Comparison of ENCODE assay signal across 13 cellular contexts in genomic region chr22:39287076-39287743, GRCh38. TPM values are rescaled to one million over a fixed set of nuclear protein-coding genes. Genes with fewer than 3 reads are reported as not detected.
DNase-seq lines count a peak whose midpoint lies in the region; ATAC-seq, FAIRE-seq and TF ChIP-seq lines count a peak whose summit lies in the region.
"Had no signal": no experiment of that assay in that cellular context is flagged by ENCODE, and none has a peak within 500 bp of the region (broad histone marks: within the 10 kb centered on the region; RNA-seq: fewer than 3 reads in every experiment).

No MANE protein-coding gene starts in this region.

- in situ Hi-C loops in GM12878 (cut with MboI) = no loop called here

- WGBS in GM12878 (ENCODE audit: insufficient coverage, insufficient replicate concordance, low lambda C conversion rate, missing lambda C conversion rate) = 30% methylated on average over 8 of the region's 8 CpGs
- 26% methylated on average over 6 of the region's 8 CpGs for WGBS in mesenchymal stem cell

- H3K23ac ChIP-seq in mesenchymal stem cell (ENCODE audit: low read length in 2 of 2) = no peak overlapping the region

- no peak for DNase-seq in CD4-positive, alpha-beta T cell
- DNase-seq in HL-60 (ENCODE audit: low read depth in 1 of 2, low spot score in 1 of 2) (peak; percentile 36 to 90), GM12878 (ENCODE audit: low read depth, low spot score) (no peak), mesenchymal stem cell (peak; percentile 81), MCF 10A (ENCODE audit: unreplicated experiment) (no peak)
- no peak for DNase-seq in activated CD4-positive, CD25-positive, alpha-beta regulatory T cell (lab: John Stamatoyannopoulos, UW)
- no peak for DNase-seq in stimulated activated effector memory CD8-positive, alpha-beta T cell treated with anti-CD3 and anti-CD28 coated beads, Interleukin-12 subunit alpha, Interleukin-12 subunit beta, amount 100 ng/mL, for 72 hours (ENCODE audit: low spot score in 2 of 2)
- no peak for DNase-seq in activated CD4-positive, alpha-beta T cell treated with anti-CD3 and anti-CD28 coated beads, Interleukin-2, amount 50 U/mL, for 4 hours
- DNase-seq: T-helper 2 cell had no signal

- H3K4me1 ChIP-seq in GM12878 (ENCODE audit: control insufficient read depth, insufficient read depth, low read length) = peaks cover 15% of the 10 kb centered on the region
- H3K4me1 ChIP-seq in mesenchymal stem cell (ENCODE audit: control insufficient read depth, insufficient read depth, low read depth, low read length) = peaks cover 64% of the 10 kb centered on the region

- no peak overlapping the region for H2BK12ac ChIP-seq in mesenchymal stem cell (ENCODE audit: low read length in 2 of 2)

- no peaks in the 10 kb centered on the region for H3K36me3 Mint-ChIP-seq in CD4-positive, alpha-beta T cell (ENCODE audit: low read depth)
- H3K36me3 Mint-ChIP-seq in stimulated activated effector memory CD8-positive, alpha-beta T cell treated with anti-CD3 and anti-CD28 coated beads, Interleukin-12 subunit alpha, Interleukin-12 subunit beta, amount 100 ng/mL, for 72 hours = no peaks in the 10 kb centered on the region
- no peaks in the 10 kb centered on the region for H3K36me3 Mint-ChIP-seq in MCF 10A (ENCODE audit: insufficient read depth, unreplicated experiment)
- H3K36me3 Mint-ChIP-seq: CD4-positive, CD25-positive, alpha-beta regulatory T cell had no signal

- no peak overlapping the region for H3K4ac ChIP-seq in mesenchymal stem cell (ENCODE audit: low read depth in 1 of 2, low read length in 2 of 2)

- intact Hi-C loops in CD4-positive, alpha-beta T cell (cut with DNase I, micrococcal nuclease) = loop anchor here in 1 of 2 experiments (10.0 kb wide), 1 partner anchor 682 kb away; no protein-coding TSS in a partner anchor
- intact Hi-C loops in GM12878 (cut with micrococcal nuclease; ENCODE audit: unreplicated experiment) = no loop called here
- intact Hi-C loops in MCF 10A (cut with micrococcal nuclease) = no loop called here

- TF ChIP-seq POLR2A in GM12878 (IDR thresholded peaks at IDR 0.05; ENCODE audit: low read depth, low read length) = no peak

- H4K91ac ChIP-seq in mesenchymal stem cell (ENCODE audit: low read length) = no peak overlapping the region

- no peak for TF ChIP-seq EP300 in GM12878 (IDR thresholded peaks at IDR 0.05; ENCODE audit: borderline replicate concordance in 1 of 2, control insufficient read depth in 1 of 2, low read depth in 2 of 2, low read length in 2 of 2)

- H3K9me3 ChIP-seq in CD4-positive, alpha-beta T cell (ENCODE audit: control insufficient read depth, low read length) = peaks cover 9% of the 10 kb centered on the region
- H3K9me3 ChIP-seq in GM12878 (replicated peaks; ENCODE audit: control insufficient read depth, insufficient read depth, low read length) = no peaks in the 10 kb centered on the region; the same call in 2 of the 3 replicates
- peaks cover 11% of the 10 kb centered on the region for H3K9me3 ChIP-seq in mesenchymal stem cell (ENCODE audit: control insufficient read depth, low read length)

- H3K4me2 ChIP-seq in GM12878 (ENCODE audit: control insufficient read depth, insufficient read depth) (peak overlapping the region; percentile 44; the same call in 1 of the 2 replicates), mesenchymal stem cell (ENCODE audit: low read length, poor library complexity, severe bottlenecking) (no peak overlapping the region)
- H3K4me2 ChIP-seq: hepatocyte had no signal

- no peak overlapping the region for H3K4me3 ChIP-seq in HL-60 (replicated peaks; ENCODE audit: insufficient read depth, low read length)
- no peak overlapping the region for H3K4me3 ChIP-seq in GM12878
- no peak overlapping the region for H3K4me3 ChIP-seq in mesenchymal stem cell (ENCODE audit: insufficient read depth in 1 of 2, low read depth in 1 of 2, low read length in 2 of 2)
- H3K4me3 ChIP-seq: hepatocyte, thoracic aorta had no signal

- H3K9ac ChIP-seq in GM12878 (ENCODE audit: control insufficient read depth, insufficient read depth, low read length) (no peak overlapping the region), mesenchymal stem cell (ENCODE audit: low read length) (no peak overlapping the region)

- no peaks in the 10 kb centered on the region for H3K27me3 ChIP-seq in CD4-positive, alpha-beta T cell (ENCODE audit: control insufficient read depth, insufficient read depth, low read length)
- H3K27me3 ChIP-seq in HL-60 (ENCODE audit: insufficient read depth, poor library complexity, severe bottlenecking) (no peaks in the 10 kb centered on the region), GM12878 (replicated peaks in 1 of 2; ENCODE audit: control insufficient read depth in 2 of 2, insufficient read depth in 2 of 2, low read length in 1 of 2) (no peaks in the 10 kb centered on the region), mesenchymal stem cell (ENCODE audit: control insufficient read depth in 1 of 2, insufficient read depth in 1 of 2, low read length in 2 of 2) (peaks cover 0 to 21% of the 10 kb centered on the region in 2 experiments)
- H3K27me3 ChIP-seq: hepatocyte had no signal

- RAD21 ChIA-PET in GM12878 (lab: Charles Lee; ENCODE audit: unreplicated experiment) = interaction anchor here (1.0 kb wide), 1 partner anchor 13 kb away, joined by 5 read pairs; no protein-coding TSS in a partner anchor

- no peaks in the 10 kb centered on the region for H3K79me2 ChIP-seq in GM12878 (ENCODE audit: control insufficient read depth, insufficient read depth, low read length)
- H3K79me2 ChIP-seq: hepatocyte had no signal

- ATAC-seq in CD4-positive, alpha-beta T cell (ENCODE audit: poor library complexity) = peak; percentile 39
- peak; percentile 67 for ATAC-seq in GM12878
- ATAC-seq in stimulated activated effector memory CD8-positive, alpha-beta T cell treated with anti-CD3 and anti-CD28 coated beads, Interleukin-12 subunit alpha, Interleukin-12 subunit beta, amount 100 ng/mL, for 72 hours = no peak

- H2AK5ac ChIP-seq in mesenchymal stem cell (ENCODE audit: low read length, severe bottlenecking) = peak overlapping the region; percentile 63

- peak overlapping the region; percentile 84 for H2BK5ac ChIP-seq in mesenchymal stem cell (ENCODE audit: low read depth, low read length, poor library complexity, severe bottlenecking)

- no peak for TF ChIP-seq CTCF in CD4-positive, alpha-beta T cell (IDR thresholded peaks at IDR 0.05)
- TF ChIP-seq CTCF in HL-60 (IDR thresholded peaks at IDR 0.05; ENCODE audit: insufficient read depth, low read length) (no peak), GM12878 (IDR thresholded peaks at IDR 0.05 in 2 of 3, conservative IDR thresholded peaks at IDR 0.05 in 1 of 3; ENCODE audit: control insufficient read depth in 2 of 3, extremely low read depth in 1 of 3, insufficient read depth in 1 of 3, low read depth in 3 of 3, low read length in 3 of 3) (no peak), MCF 10A (IDR thresholded peaks at IDR 0.05; ENCODE audit: unreplicated experiment) (no peak)

- TF ChIP-seq RAD21 in GM12878 (IDR thresholded peaks at IDR 0.05; ENCODE audit: insufficient read depth, low read depth, low read length) = no peak

- BruUV-seq in GM12878 (replicated peaks; lab: Mats Ljungman, UMichigan) (no TSS peak), MCF 10A (replicated peaks; lab: Mats Ljungman, UMichigan) (no TSS peak)

- H4K8ac ChIP-seq in mesenchymal stem cell (ENCODE audit: low read length) = no peak overlapping the region

- no peak overlapping the region for H3K18ac ChIP-seq in mesenchymal stem cell (ENCODE audit: low read depth in 1 of 2, low read length in 2 of 2)

- POLR2A ChIA-PET in CD4-positive, alpha-beta T cell (lab: Charles Lee) = no interaction called here
- POLR2A ChIA-PET in GM12878 (lab: Charles Lee) (no interaction called here), MCF 10A (lab: Yijun Ruan, JAX) (interaction anchor here (0.8 kb wide), 1 partner anchor 112 kb away, joined by 3 read pairs; no protein-coding TSS in a partner anchor)

- H3K36me3 ChIP-seq in GM12878 (ENCODE audit: control insufficient read depth in 2 of 2, insufficient read depth in 2 of 2, low read length in 1 of 2) (no peaks in the 10 kb centered on the region), mesenchymal stem cell (ENCODE audit: control insufficient read depth in 1 of 2, insufficient read depth in 2 of 2, low read depth in 1 of 2, low read length in 2 of 2) (no peaks in the 10 kb centered on the region)
- H3K36me3 ChIP-seq: thoracic aorta had no signal

- peaks cover 8% of the 10 kb centered on the region for H3K4me1 Mint-ChIP-seq in CD4-positive, alpha-beta T cell (ENCODE audit: low read depth)
- H3K4me1 Mint-ChIP-seq in stimulated activated effector memory CD8-positive, alpha-beta T cell treated with anti-CD3 and anti-CD28 coated beads, Interleukin-12 subunit alpha, Interleukin-12 subunit beta, amount 100 ng/mL, for 72 hours = peaks cover 8% of the 10 kb centered on the region
- peaks cover 16% of the 10 kb centered on the region for H3K4me1 Mint-ChIP-seq in MCF 10A (ENCODE audit: insufficient read depth, unreplicated experiment)

- H3K27me3 Mint-ChIP-seq in CD4-positive, alpha-beta T cell = no peaks in the 10 kb centered on the region
- no peaks in the 10 kb centered on the region for H3K27me3 Mint-ChIP-seq in MCF 10A (ENCODE audit: insufficient read depth, unreplicated experiment)

- no peak overlapping the region for H2BK120ac ChIP-seq in mesenchymal stem cell (ENCODE audit: low read depth, low read length)

- H3K79me1 ChIP-seq in mesenchymal stem cell (replicated peaks; ENCODE audit: low read length, poor library complexity, severe bottlenecking) = no peaks in the 10 kb centered on the region

- H2AFZ ChIP-seq in GM12878 (ENCODE audit: control insufficient read depth, low read depth, low read length) (peak overlapping the region; percentile 48), mesenchymal stem cell (ENCODE audit: low read depth, low read length) (no peak overlapping the region)
- H2AFZ ChIP-seq: hepatocyte had no signal

- H3K9me3 Mint-ChIP-seq in CD4-positive, alpha-beta T cell = no peaks in the 10 kb centered on the region
- peaks cover 2% of the 10 kb centered on the region for H3K9me3 Mint-ChIP-seq in stimulated activated effector memory CD8-positive, alpha-beta T cell treated with anti-CD3 and anti-CD28 coated beads, Interleukin-12 subunit alpha, Interleukin-12 subunit beta, amount 100 ng/mL, for 72 hours
- H3K9me3 Mint-ChIP-seq in MCF 10A (ENCODE audit: unreplicated experiment) = no peaks in the 10 kb centered on the region
- H3K9me3 Mint-ChIP-seq: neural crest cell had no signal

- H3K27ac ChIP-seq in CD4-positive, alpha-beta T cell (ENCODE audit: low read depth, low read length) = no peak overlapping the region
- H3K27ac ChIP-seq in HL-60 (replicated peaks) = peak overlapping the region; percentile 59
- H3K27ac ChIP-seq in GM12878 (ENCODE audit: control insufficient read depth, insufficient read depth) = peak overlapping the region; percentile 43
- peak overlapping the region; percentile 83 for H3K27ac ChIP-seq in mesenchymal stem cell (ENCODE audit: low read length, poor library complexity, severe bottlenecking)
- H3K27ac ChIP-seq: hepatocyte, thoracic aorta had no signal

- H2BK15ac ChIP-seq in mesenchymal stem cell (ENCODE audit: low read depth, poor library complexity, severe bottlenecking) = no peak overlapping the region

- H4K20me1 ChIP-seq in GM12878 (ENCODE audit: control insufficient read depth, insufficient read depth) = no peaks in the 10 kb centered on the region

- H3K27ac Mint-ChIP-seq in CD4-positive, alpha-beta T cell = no peak overlapping the region
- H3K27ac Mint-ChIP-seq in stimulated activated effector memory CD8-positive, alpha-beta T cell treated with anti-CD3 and anti-CD28 coated beads, Interleukin-12 subunit alpha, Interleukin-12 subunit beta, amount 100 ng/mL, for 72 hours = no peak overlapping the region
- H3K27ac Mint-ChIP-seq in MCF 10A (ENCODE audit: low read depth, unreplicated experiment) = no peak overlapping the region
- H3K27ac Mint-ChIP-seq: CD4-positive, CD25-positive, alpha-beta regulatory T cell had no signal

- SMC1A ChIA-PET in GM12878 (lab: Charles Lee; ENCODE audit: uncharacterized antibody, unreplicated experiment) = interaction anchor here (0.7 to 1.1 kb wide), 3 partner anchors 18 to 24 kb away, joined by 3 read pairs; no protein-coding TSS in a partner anchor

- no peak for FAIRE-seq in GM12878 (lab: Jason Lieb, UNC)

- no peak overlapping the region for H3K4me3 Mint-ChIP-seq in CD4-positive, alpha-beta T cell
- H3K4me3 Mint-ChIP-seq in stimulated activated effector memory CD8-positive, alpha-beta T cell treated with anti-CD3 and anti-CD28 coated beads, Interleukin-12 subunit alpha, Interleukin-12 subunit beta, amount 100 ng/mL, for 72 hours = no peak overlapping the region
- H3K4me3 Mint-ChIP-seq in MCF 10A (ENCODE audit: unreplicated experiment) = no peak overlapping the region
- H3K4me3 Mint-ChIP-seq: CD4-positive, CD25-positive, alpha-beta regulatory T cell; neural crest cell had no signal

- no peak overlapping the region for H3K14ac ChIP-seq in mesenchymal stem cell (ENCODE audit: low read length in 2 of 2)

- CTCF ChIA-PET in CD4-positive, alpha-beta T cell (lab: Charles Lee) = no interaction called here
- CTCF ChIA-PET in GM12878 (lab: Yijun Ruan, JAX) = interaction anchor here (1.0 to 1.4 kb wide), 4 partner anchors 18 to 116 kb away, joined by 3 to 4 read pairs (median 4); no protein-coding TSS in a partner anchor
- CTCF ChIA-PET in MCF 10A (lab: Yijun Ruan, JAX) = no interaction called here

RNA-seq across cellular contexts. Expression of gene RPL3, which starts 32.2 kb away (rescaled TPM):
- 1,000 to 10,000 TPM; 3,952 to 3,974 TPM for total RNA-seq in CD4-positive, alpha-beta T cell
- 617 and 660 TPM in 2 replicates for total RNA-seq in GM12878 (2013; cell fraction: nucleolus; rRNA removed)
- total RNA-seq in GM12878 (2014; rRNA removed) (3,609 and 4,063 TPM in 2 replicates), GM12878 (2014; rRNA removed; fragmentation: Illumina TruSeq; extraction: Trizol) (4,008 and 4,055 TPM in 2 replicates), GM12878 (2021) (3,311 and 3,339 TPM in 2 replicates), MCF 10A (2022) (3,475 and 3,632 TPM in 2 replicates)
- 2,680 TPM for polyA plus RNA-seq in GM12878 (2011; ENCODE audit: low read depth)
- polyA plus RNA-seq in GM12878 (2011; rRNA removed) (2,932 and 3,630 TPM in 2 replicates), GM12878 (2014; fragmentation: Illumina TruSeq; extraction: Trizol) (2,337 and 3,976 TPM in 2 replicates), GM12878 (2014; fragmentation: Nextera tagmentation; extraction: Ambion mirVana) (1,000 to 10,000 TPM; 4,597 to 6,791 TPM), GM12878 (2014; rRNA removed) (4,251 and 4,350 TPM in 2 replicates), GM12878 (2016; fragmentation: Nextera tagmentation; extraction: Ambion mirVana) (1,000 to 10,000 TPM; 1,534 to 1,710 TPM)
- 4,949 and 6,264 TPM in 2 replicates for polyA plus RNA-seq in GM12878 (2011; cell fraction: cytosol; rRNA removed)
- 2,731 and 2,827 TPM in 2 replicates for polyA plus RNA-seq in GM12878 (2011; cell fraction: nucleus; rRNA removed)
- 5,254 and 5,686 TPM in 2 replicates for polyA plus RNA-seq in GM12878 (2012)
- polyA minus RNA-seq in GM12878 (2011; rRNA and poly(A)+ RNA removed) = 2,132 and 3,515 TPM in 2 replicates
- 930 and 947 TPM in 2 replicates for polyA minus RNA-seq in GM12878 (2011; cell fraction: cytosol; rRNA and poly(A)+ RNA removed)
- polyA minus RNA-seq in GM12878 (2011; cell fraction: nucleus; rRNA and poly(A)+ RNA removed) = 567 and 823 TPM in 2 replicates
- polyA plus RNA-seq in mesenchymal stem cell (2013, experiment 1 of 2) = 1,826 TPM
- polyA plus RNA-seq in mesenchymal stem cell (2013, experiment 2 of 2) = 1,787 TPM

RNA-seq across cellular contexts. Expression of gene PDGFB, which starts 42.4 kb away (rescaled TPM):
- under 1 TPM; 0.45 to 0.69 TPM for total RNA-seq in CD4-positive, alpha-beta T cell
- total RNA-seq in GM12878 (2013; cell fraction: nucleolus; rRNA removed) = not detected in 2 replicates
- total RNA-seq in GM12878 (2014; rRNA removed) (0.56 and 1.0 TPM in 2 replicates), GM12878 (2014; rRNA removed; fragmentation: Illumina TruSeq; extraction: Trizol) (0.46 and 0.58 TPM in 2 replicates), GM12878 (2021) (0.98 and 1.1 TPM in 2 replicates), MCF 10A (2022) (0.29 and 0.37 TPM in 2 replicates)
- 0.25 TPM for polyA plus RNA-seq in GM12878 (2011; ENCODE audit: low read depth)
- polyA plus RNA-seq in GM12878 (2011; rRNA removed) (not detected in 2 replicates), GM12878 (2014; fragmentation: Illumina TruSeq; extraction: Trizol) (0.29 and 0.57 TPM in 2 replicates), GM12878 (2014; fragmentation: Nextera tagmentation; extraction: Ambion mirVana) (under 1 TPM; 0.13 to 0.19 TPM), GM12878 (2014; rRNA removed) (0.76 and 0.91 TPM in 2 replicates), GM12878 (2016; fragmentation: Nextera tagmentation; extraction: Ambion mirVana) (under 1 TPM; 0.23 to 0.24 TPM)
- 0.07 TPM in 1 of 2 replicates, not detected in the other for polyA plus RNA-seq in GM12878 (2011; cell fraction: cytosol; rRNA removed)
- polyA plus RNA-seq in GM12878 (2011; cell fraction: nucleus; rRNA removed) = 0.09 and 0.19 TPM in 2 replicates
- 0.39 and 1.6 TPM in 2 replicates for polyA plus RNA-seq in GM12878 (2012)
- not detected in 2 replicates for polyA minus RNA-seq in GM12878 (2011; rRNA and poly(A)+ RNA removed)
- polyA minus RNA-seq in GM12878 (2011; cell fraction: cytosol; rRNA and poly(A)+ RNA removed) = not detected in 2 replicates
- polyA minus RNA-seq in GM12878 (2011; cell fraction: nucleus; rRNA and poly(A)+ RNA removed) = not detected in 2 replicates
- polyA plus RNA-seq in mesenchymal stem cell (2013, experiment 1 of 2) = 3.4 TPM
- 3.6 TPM for polyA plus RNA-seq in mesenchymal stem cell (2013, experiment 2 of 2)

Comparison
In these comparisons a context has a peak if more than half of its experiments do, and no peak if none do; other contexts are left out.
1. DNase-seq: peak in HL-60 (2 of 2) and mesenchymal stem cell (single experiment); none in CD4-positive, alpha-beta T cell (0 of 10), GM12878 (single experiment), activated CD4-positive, CD25-positive, alpha-beta regulatory T cell (0 of 4), stimulated activated effector memory CD8-positive, alpha-beta T cell treated with anti-CD3 and anti-CD28 coated beads, Interleukin-12 subunit alpha, Interleukin-12 subunit beta, amount 100 ng/mL, for 72 hours (0 of 2), MCF 10A (single experiment) and activated CD4-positive, alpha-beta T cell treated with anti-CD3 and anti-CD28 coated beads, Interleukin-2, amount 50 U/mL, for 4 hours (0 of 2).